16 cellular contexts compared by ENCODE assay signal in the genomic region with DNA sequence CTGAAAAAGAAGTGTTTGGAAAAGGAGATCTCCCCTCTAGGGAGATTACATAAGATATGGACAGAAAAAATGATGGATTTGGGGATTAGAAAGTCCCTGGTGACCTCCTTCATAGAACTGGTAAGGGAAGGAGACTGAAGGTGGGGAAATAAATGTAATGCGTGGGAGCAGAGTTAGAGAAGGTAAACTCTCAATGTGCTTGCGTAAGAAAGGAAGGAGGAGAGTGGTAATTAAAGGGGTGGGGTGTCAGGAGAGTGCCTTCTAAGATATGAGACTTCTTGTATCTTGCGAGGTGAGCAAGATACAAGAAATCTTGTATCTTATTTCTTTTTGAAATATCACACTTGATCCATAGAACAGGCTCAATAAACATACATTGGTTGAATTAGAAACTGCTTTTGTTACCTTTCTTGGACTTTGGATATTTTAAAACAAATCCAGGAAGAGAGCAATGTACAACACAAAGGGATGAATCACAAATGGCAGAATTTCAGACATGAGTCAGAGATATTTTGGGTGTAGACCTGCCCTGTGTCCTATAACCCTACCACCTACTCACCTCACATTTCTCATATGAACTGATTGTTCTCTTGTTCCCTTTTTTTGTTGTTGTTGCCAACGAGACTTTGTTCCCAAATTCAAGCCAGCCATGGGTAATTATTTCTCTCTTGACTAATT.
DNase-seq lines count a peak whose midpoint lies in the region; ATAC-seq, FAIRE-seq and TF ChIP-seq lines count a peak whose summit lies in the region.
"Had no signal": no experiment of that assay in that cellular context is flagged by ENCODE, and none has a peak within 500 bp of the region (broad histone marks: within the 10 kb centered on the region; RNA-seq: fewer than 3 reads in every experiment).

No MANE protein-coding gene starts in this region.

- intact Hi-C loops in aorta (cut with DNase I), result no loop called here

- peaks cover 30% of the 10 kb centered on the region for H3K27me3 Mint-ChIP-seq in stimulated activated naive CD8-positive, alpha-beta T cell treated with anti-CD3 and anti-CD28 coated beads, Interleukin-15, amount 100 ng/mL, for 72 hours

- H3K79me2 ChIP-seq in keratinocyte (ENCODE audit: control insufficient read depth, insufficient read depth, low read length), result no peaks in the 10 kb centered on the region
- H3K79me2 ChIP-seq: parathyroid adenoma had no signal

- H3K9me1 ChIP-seq in keratinocyte (ENCODE audit: control insufficient read depth, extremely low read depth, insufficient read depth, low read length), result no peaks in the 10 kb centered on the region

- H3K4me3 Mint-ChIP-seq in stimulated activated naive CD8-positive, alpha-beta T cell treated with anti-CD3 and anti-CD28 coated beads, Interleukin-15, amount 100 ng/mL, for 72 hours, result no peak overlapping the region
- H3K4me3 Mint-ChIP-seq: activated naive CD8-positive, alpha-beta T cell treated with anti-CD3 and anti-CD28 coated beads, Interleukin-2, amount 50 U/mL, for 24 hours had no signal

- H4K20me1 ChIP-seq in keratinocyte (ENCODE audit: control insufficient read depth, extremely low read depth, insufficient read depth, low read length), result no peaks in the 10 kb centered on the region

- no peaks in the 10 kb centered on the region for H3K9me3 ChIP-seq in keratinocyte (ENCODE audit: control insufficient read depth, low read depth, low read length)
- no peaks in the 10 kb centered on the region for H3K9me3 ChIP-seq in aorta (ENCODE audit: control insufficient read depth, low read length)
- H3K9me3 ChIP-seq: HAP-1 had no signal

- TF ChIP-seq CTCF in brain microvascular endothelial cell (IDR thresholded peaks at IDR 0.05; ENCODE audit: low read depth, low read length, missing control alignments), result no peak
- no peak for TF ChIP-seq CTCF in keratinocyte (optimal IDR thresholded peaks at IDR 0.05 in 1 of 3, IDR thresholded peaks at IDR 0.05 in 1 of 3, conservative IDR thresholded peaks at IDR 0.05 in 1 of 3; ENCODE audit: extremely low read depth in 1 of 3, insufficient read depth in 2 of 3, low read length in 3 of 3)

- dilution Hi-C loops in keratinocyte (cut with MboI; ENCODE audit: extremely low pct_ligation_motif_present, low sequenced_read_pairs), result no loop called here

- H3K36me3 ChIP-seq in brain microvascular endothelial cell (replicated peaks), result no peaks in the 10 kb centered on the region
- H3K36me3 ChIP-seq in keratinocyte (ENCODE audit: control insufficient read depth in 2 of 2, extremely low read depth in 1 of 2, insufficient read depth in 2 of 2, low read length in 2 of 2), result no peaks in the 10 kb centered on the region
- H3K36me3 ChIP-seq in aorta (ENCODE audit: control insufficient read depth in 1 of 2, insufficient read depth in 2 of 2, low read length in 1 of 2), result no peaks in the 10 kb centered on the region
- H3K36me3 ChIP-seq: gastroesophageal sphincter, HAP-1 had no signal

- DNase-seq in HT-29 (ENCODE audit: low spot score), result peak; percentile 38
- peak; percentile 25 for DNase-seq in brain microvascular endothelial cell
- DNase-seq in keratinocyte (ENCODE audit: low read depth, low spot score), result peak; percentile 35
- DNase-seq in stimulated activated naive CD8-positive, alpha-beta T cell treated with anti-CD3 and anti-CD28 coated beads, Interleukin-15, amount 100 ng/mL, for 72 hours, result no peak
- no peak for DNase-seq in aorta
- DNase-seq: activated naive CD8-positive, alpha-beta T cell treated with anti-CD3 and anti-CD28 coated beads, Interleukin-2, amount 50 U/mL, for 24 hours; cerebellar nuclear complex; left ventricle myocardium superior; NCI-H1436; NCI-H226; T-helper 1 cell had no signal

- H3K27me3 ChIP-seq in brain microvascular endothelial cell (replicated peaks) (no peaks in the 10 kb centered on the region), keratinocyte (ENCODE audit: control insufficient read depth, extremely low read depth, insufficient read depth, low read length) (no peaks in the 10 kb centered on the region), aorta (ENCODE audit: control insufficient read depth in 1 of 2, insufficient read depth in 2 of 2, low read length in 1 of 2) (peaks cover 0 to 4% of the 10 kb centered on the region in 2 donors)

- 69 to 70% methylated on average over 4 of the region's 4 CpGs for WGBS in aorta, 2 donors

- FAIRE-seq in keratinocyte (lab: Jason Lieb, UNC), result peak; percentile 94

- ATAC-seq in HG02840 (IDR thresholded peaks at IDR 0.05; ENCODE audit: low FRiP score, unreplicated experiment) (no peak), GM21515 (IDR thresholded peaks at IDR 0.05; ENCODE audit: unreplicated experiment) (no peak), aorta (ENCODE audit: low FRiP score) (no peak)
- no peak for ATAC-seq in stimulated activated naive CD8-positive, alpha-beta T cell treated with anti-CD3 and anti-CD28 coated beads, Interleukin-15, amount 100 ng/mL, for 72 hours
- ATAC-seq: activated naive CD8-positive, alpha-beta T cell treated with anti-CD3 and anti-CD28 coated beads, Interleukin-2, amount 50 U/mL, for 24 hours; gastroesophageal sphincter; left ventricle myocardium superior had no signal

- H3K9me3 Mint-ChIP-seq in stimulated activated naive CD8-positive, alpha-beta T cell treated with anti-CD3 and anti-CD28 coated beads, Interleukin-15, amount 100 ng/mL, for 72 hours, result peaks cover 0 to 5% of the 10 kb centered on the region in 2 donors
- H3K9me3 Mint-ChIP-seq: activated naive CD8-positive, alpha-beta T cell treated with anti-CD3 and anti-CD28 coated beads, Interleukin-2, amount 50 U/mL, for 24 hours had no signal

- H3K9ac ChIP-seq in keratinocyte (ENCODE audit: control insufficient read depth, extremely low read depth, insufficient read depth, low read length), result peak overlapping the region; percentile 20
- H3K9ac ChIP-seq: parathyroid adenoma had no signal

- peak overlapping the region; percentile 77 for H3K4me2 ChIP-seq in keratinocyte (ENCODE audit: control insufficient read depth, extremely low read depth, insufficient read depth, low read depth, low read length)

- in situ Hi-C loops in brain microvascular endothelial cell (cut with HindIII; ENCODE audit: low pct_ligation_motif_present, low sequenced_read_pairs), result no loop called here

- peak overlapping the region; percentile 64 for H2AFZ ChIP-seq in keratinocyte (ENCODE audit: control insufficient read depth, low read length)
- H2AFZ ChIP-seq: parathyroid adenoma had no signal

- H3K4me1 Mint-ChIP-seq in stimulated activated naive CD8-positive, alpha-beta T cell treated with anti-CD3 and anti-CD28 coated beads, Interleukin-15, amount 100 ng/mL, for 72 hours, result no peaks in the 10 kb centered on the region
- H3K4me1 Mint-ChIP-seq: activated naive CD8-positive, alpha-beta T cell treated with anti-CD3 and anti-CD28 coated beads, Interleukin-2, amount 50 U/mL, for 24 hours had no signal

- H3K27ac Mint-ChIP-seq in stimulated activated naive CD8-positive, alpha-beta T cell treated with anti-CD3 and anti-CD28 coated beads, Interleukin-15, amount 100 ng/mL, for 72 hours, result no peak overlapping the region
- H3K27ac Mint-ChIP-seq: activated naive CD8-positive, alpha-beta T cell treated with anti-CD3 and anti-CD28 coated beads, Interleukin-2, amount 50 U/mL, for 24 hours had no signal

- H3K4me3 ChIP-seq in brain microvascular endothelial cell (ENCODE audit: low read depth, low read length), result no peak overlapping the region
- peak overlapping the region in 2 of 3 experiments; percentile 31 to 39 for H3K4me3 ChIP-seq in keratinocyte (ENCODE audit: control insufficient read depth in 2 of 3, extremely low read depth in 1 of 3, insufficient read depth in 2 of 3, low read depth in 1 of 3, low read length in 3 of 3)
- no peak overlapping the region for H3K4me3 ChIP-seq in aorta (ENCODE audit: low read length in 2 of 2)
- H3K4me3 ChIP-seq: gastroesophageal sphincter, HAP-1 had no signal

- H3K27ac ChIP-seq in brain microvascular endothelial cell, result no peak overlapping the region
- H3K27ac ChIP-seq in keratinocyte (ENCODE audit: control insufficient read depth, insufficient read depth, low read length), result peak overlapping the region; percentile 80
- H3K27ac ChIP-seq in aorta (ENCODE audit: low read depth in 1 of 2, low read length in 2 of 2), result no peak overlapping the region
- H3K27ac ChIP-seq: gastroesophageal sphincter, parathyroid adenoma had no signal

- peaks cover 29% of the 10 kb centered on the region for H3K4me1 ChIP-seq in keratinocyte (ENCODE audit: control insufficient read depth, extremely low read depth, insufficient read depth, low read length)
- no peaks in the 10 kb centered on the region for H3K4me1 ChIP-seq in aorta (ENCODE audit: control insufficient read depth in 1 of 2, insufficient read depth in 2 of 2, low read length in 2 of 2)
- H3K4me1 ChIP-seq: gastroesophageal sphincter, HAP-1, parathyroid adenoma had no signal

Comparison
In these comparisons a context has a peak if more than half of its experiments do, and no peak if none do; other contexts are left out.
1. DNase-seq: peak in HT-29 (single experiment), brain microvascular endothelial cell (single experiment) and keratinocyte (single experiment); none in stimulated activated naive CD8-positive, alpha-beta T cell treated with anti-CD3 and anti-CD28 coated beads, Interleukin-15, amount 100 ng/mL, for 72 hours (0 of 2) and aorta (0 of 2).
2. H3K4me3 ChIP-seq: peak in keratinocyte (2 of 3); none in brain microvascular endothelial cell (single experiment) and aorta (0 of 2).